In genomic region chr3:97823081-97823480, GRCh38 we compare ENCODE assay signal across 9 cellular contexts. TPM values are rescaled to one million over a fixed set of nuclear protein-coding genes. Genes with fewer than 3 reads are reported as not detected.
DNase-seq lines count a peak whose midpoint lies in the region; ATAC-seq and TF ChIP-seq lines count a peak whose summit lies in the region.
"Had no signal": no experiment of that assay in that cellular context is flagged by ENCODE, and none has a peak within 500 bp of the region (broad histone marks: within the 10 kb centered on the region; RNA-seq: fewer than 3 reads in every experiment).

No MANE protein-coding gene starts in this region.

- CTCF ChIA-PET in activated naive CD4-positive, alpha-beta T cell treated with anti-CD3 and anti-CD28 coated beads, Interleukin-2, amount 10 ng/mL, durations not matched to agents 7 days and 5 days (lab: Charles Lee), result interaction anchor here (1.1 to 4.0 kb wide), 2 partner anchors 145 to 200 kb away, joined by 3 to 22 read pairs; no protein-coding TSS in a partner anchor

- peaks cover 2% of the 10 kb centered on the region for H3K36me3 Mint-ChIP-seq in activated naive CD4-positive, alpha-beta T cell treated with anti-CD3 and anti-CD28 coated beads, Interleukin-2, amount 10 ng/mL, durations not matched to agents 7 days and 5 days
- peaks cover 7% of the 10 kb centered on the region for H3K36me3 Mint-ChIP-seq in type B pancreatic cell

- no peak overlapping the region for H3K27ac Mint-ChIP-seq in activated naive CD4-positive, alpha-beta T cell treated with anti-CD3 and anti-CD28 coated beads, Interleukin-2, amount 10 ng/mL, durations not matched to agents 7 days and 5 days
- H3K27ac Mint-ChIP-seq in type B pancreatic cell, result peak overlapping the region; percentile 80

- no peak for DNase-seq in activated naive CD4-positive, alpha-beta T cell treated with anti-CD3 and anti-CD28 coated beads, Interleukin-2, amount 10 ng/mL, durations not matched to agents 7 days and 5 days
- no peak for DNase-seq in activated naive CD4-positive, alpha-beta T cell (lab: John Stamatoyannopoulos, UW)
- DNase-seq in brain microvascular endothelial cell, result no peak
- no peak for DNase-seq in type B pancreatic cell (ENCODE audit: extremely low spot score, unreplicated experiment)
- no peak for DNase-seq in GM10266 (ENCODE audit: extremely low spot score)
- no peak for DNase-seq in T-helper 9 cell

- H3K36me3 ChIP-seq in brain microvascular endothelial cell (replicated peaks) (no peaks in the 10 kb centered on the region), mesodermal cell (ENCODE audit: control insufficient read depth, insufficient read depth, low read length) (no peaks in the 10 kb centered on the region)

- peaks cover 40% of the 10 kb centered on the region for H3K27me3 Mint-ChIP-seq in activated naive CD4-positive, alpha-beta T cell treated with anti-CD3 and anti-CD28 coated beads, Interleukin-2, amount 10 ng/mL, durations not matched to agents 7 days and 5 days
- H3K27me3 Mint-ChIP-seq in type B pancreatic cell, result peaks cover 57% of the 10 kb centered on the region

- no peaks in the 10 kb centered on the region for H3K9me3 ChIP-seq in mesodermal cell (ENCODE audit: control insufficient read depth, low read length)

- peaks cover 7% of the 10 kb centered on the region for H3K4me1 ChIP-seq in mesodermal cell (ENCODE audit: control insufficient read depth, insufficient read depth, low read length, poor library complexity, severe bottlenecking)

- no peaks in the 10 kb centered on the region for H3K27me3 ChIP-seq in brain microvascular endothelial cell (replicated peaks)

- TF ChIP-seq CTCF in brain microvascular endothelial cell (IDR thresholded peaks at IDR 0.05; ENCODE audit: low read depth, low read length, missing control alignments) (no peak), type B pancreatic cell (conservative IDR thresholded peaks at IDR 0.05) (no peak), GM10266 (IDR thresholded peaks at IDR 0.05; ENCODE audit: control insufficient read depth, insufficient read depth, low read depth, missing control alignments) (no peak)

- in situ Hi-C loops in brain microvascular endothelial cell (cut with HindIII; ENCODE audit: low pct_ligation_motif_present, low sequenced_read_pairs), result no loop called here

- ATAC-seq in GM21390 (IDR thresholded peaks at IDR 0.05; ENCODE audit: unreplicated experiment), result no peak

- no peaks in the 10 kb centered on the region for H3K9me3 Mint-ChIP-seq in activated naive CD4-positive, alpha-beta T cell treated with anti-CD3 and anti-CD28 coated beads, Interleukin-2, amount 10 ng/mL, durations not matched to agents 7 days and 5 days
- no peaks in the 10 kb centered on the region for H3K9me3 Mint-ChIP-seq in type B pancreatic cell

- H3K4me3 Mint-ChIP-seq in activated naive CD4-positive, alpha-beta T cell treated with anti-CD3 and anti-CD28 coated beads, Interleukin-2, amount 10 ng/mL, durations not matched to agents 7 days and 5 days, result peak overlapping the region; percentile 99
- peak overlapping the region; percentile 99 for H3K4me3 Mint-ChIP-seq in type B pancreatic cell

- 56 to 72% methylated on average over 6 to 10 of the region's 10 CpGs for WGBS in mesodermal cell (ENCODE audit: insufficient coverage in 2 of 2), 2 experiments

- H3K4me3 ChIP-seq in brain microvascular endothelial cell (ENCODE audit: low read depth, low read length) (peak overlapping the region; percentile 87), mesodermal cell (ENCODE audit: extremely low read depth, insufficient read depth, low read length, poor library complexity, severe bottlenecking) (peak overlapping the region; percentile 77)

- no peak overlapping the region for H3K27ac ChIP-seq in brain microvascular endothelial cell
- H3K27ac ChIP-seq in mesodermal cell (ENCODE audit: low read depth, low read length, severe bottlenecking), result no peak overlapping the region
- H3K27ac ChIP-seq: HL-60 had no signal

- H3K4me1 Mint-ChIP-seq in activated naive CD4-positive, alpha-beta T cell treated with anti-CD3 and anti-CD28 coated beads, Interleukin-2, amount 10 ng/mL, durations not matched to agents 7 days and 5 days, result peaks cover 27% of the 10 kb centered on the region
- H3K4me1 Mint-ChIP-seq in type B pancreatic cell (ENCODE audit: unreplicated experiment), result peaks cover 28% of the 10 kb centered on the region

RNA-seq across cellular contexts. Expression of gene CRYBG3, which starts 1.3 kb away (rescaled TPM):
- 3.9 TPM for polyA plus RNA-seq in mesodermal cell (2013, experiment 1 of 2)
- polyA plus RNA-seq in mesodermal cell (2013, experiment 2 of 2), result 5.1 TPM
- total RNA-seq in type B pancreatic cell (ENCODE audit: low replicate concordance), result 6.3 and 13.5 TPM in 2 replicates

RNA-seq across cellular contexts. Expression of gene ARL6, which starts 58.5 kb away (rescaled TPM):
- 8.6 TPM for polyA plus RNA-seq in mesodermal cell (2013, experiment 1 of 2)
- 7.5 TPM for polyA plus RNA-seq in mesodermal cell (2013, experiment 2 of 2)
- total RNA-seq in type B pancreatic cell (ENCODE audit: low replicate concordance), result 5.6 and 6.0 TPM in 2 replicates
